15 cellular contexts compared by ENCODE assay signal in genomic region chr9:127020526-127021078, GRCh38.
"Had no signal": no experiment of that assay in that cellular context is flagged by ENCODE, and none has a peak within 500 bp of the region (broad histone marks: within the 10 kb centered on the region; RNA-seq: fewer than 3 reads in every experiment).

No MANE protein-coding gene starts in this region.

- H3K4me3 ChIP-seq: left lung had no signal

- H3K36me3 Mint-ChIP-seq: activated CD8-positive, alpha-beta memory T cell treated with anti-CD3 and anti-CD28 coated beads, Interleukin-2, amount 10 ng/mL, durations not matched to agents 7 days and 5 days; activated naive CD4-positive, alpha-beta T cell treated with anti-CD3 and anti-CD28 coated beads, Interleukin-2, amount 50 U/mL, for 72 hours had no signal

- H3K4me3 Mint-ChIP-seq: activated CD8-positive, alpha-beta memory T cell treated with anti-CD3 and anti-CD28 coated beads, Interleukin-2, amount 10 ng/mL, durations not matched to agents 7 days and 5 days; activated T-cell treated with anti-CD3 and anti-CD28 coated beads, Interleukin-2, amount 50 U/mL, for 24 hours; endodermal cell; T-helper 2 cell treated with Interferon-gamma antibody and Interleukin-4, amounts not matched to agents 5 μg/mL and 100 μg/mL, for 36 hours had no signal

- H3K27me3 ChIP-seq: left lung had no signal

- ATAC-seq: activated CD8-positive, alpha-beta memory T cell treated with anti-CD3 and anti-CD28 coated beads, Interleukin-2, amount 10 ng/mL, durations not matched to agents 7 days and 5 days; activated naive CD4-positive, alpha-beta T cell treated with anti-CD3 and anti-CD28 coated beads, Interleukin-2, amount 50 U/mL, for 72 hours; left lung had no signal

- H3K4me1 Mint-ChIP-seq: endodermal cell had no signal

- H3K9me3 ChIP-seq: left lung had no signal

- H3K27ac Mint-ChIP-seq: activated CD8-positive, alpha-beta memory T cell treated with anti-CD3 and anti-CD28 coated beads, Interleukin-2, amount 10 ng/mL, durations not matched to agents 7 days and 5 days; activated naive CD4-positive, alpha-beta T cell treated with anti-CD3 and anti-CD28 coated beads, Interleukin-2, amount 50 U/mL, for 72 hours; activated T-cell treated with anti-CD3 and anti-CD28 coated beads, Interleukin-2, amount 50 U/mL, for 24 hours; endodermal cell; T-helper 2 cell treated with Interferon-gamma antibody and Interleukin-4, amounts not matched to agents 5 μg/mL and 100 μg/mL, for 36 hours had no signal

- H3K36me3 ChIP-seq: left lung had no signal

- DNase-seq: activated CD4-positive, alpha-beta T cell treated with anti-CD3 and anti-CD28 coated beads for 1 hour; activated CD4-positive, alpha-beta T cell treated with anti-CD3 and anti-CD28 coated beads, Interleukin-2, amount 50 U/mL, for 48 hours; activated CD8-positive, alpha-beta memory T cell treated with anti-CD3 and anti-CD28 coated beads, Interleukin-2, amount 10 ng/mL, durations not matched to agents 7 days and 5 days; activated effector memory CD4-positive, alpha-beta T cell treated with anti-CD3 and anti-CD28 coated beads, Interleukin-2, amount 50 U/mL, for 16 hours; activated T-cell treated with anti-CD3 and anti-CD28 coated beads, Interleukin-2, amount 50 U/mL, for 24 hours; endodermal cell; erythroblast; foreskin fibroblast; islet precursor cell; left lung; mesenchymal stem cell; small intestine; trophoblast cell had no signal
